ENCODE assay signal across 8 cellular contexts in genomic region chr16:53098526-53099317, GRCh38. TPM values are rescaled to one million over a fixed set of nuclear protein-coding genes. Genes with fewer than 3 reads are reported as not detected.
A peak's percentile ranks its signal among the peaks of the same experiment; 100 is the strongest.
DNase-seq lines count a peak whose midpoint lies in the region; ATAC-seq, FAIRE-seq and TF ChIP-seq lines count a peak whose summit lies in the region.

No MANE protein-coding gene starts in this region.

- H3K27me3 ChIP-seq in pancreas = no peaks in the 10 kb centered on the region

- intact Hi-C loops in cardiac septum (cut with DNase I) = loop anchor here (1.0 to 2.0 kb wide), 3 partner anchors 7 to 44 kb away; partner anchors contain the start of gene CHD9
- intact Hi-C loops in pancreas (cut with DNase I) = no loop called here

- H3K4me3 ChIP-seq in pancreas = peak overlapping the region in 2 of 4 donors; percentile 16 to 39

- H3K9me3 Mint-ChIP-seq in activated naive CD4-positive, alpha-beta T cell treated with anti-CD3 and anti-CD28 coated beads, Interleukin-2, amount 50 U/mL, for 72 hours = no peaks in the 10 kb centered on the region

- H3K27ac ChIP-seq in pancreas = peak overlapping the region; percentile 70 to 95 (median 86)

- DNase-seq in DMS 273 treated with DMSO at 0.1 percent for 48 hours (lab: John Stamatoyannopoulos, UW) (peak; percentile 78), HS-5 (ENCODE audit: low read depth) (peak; percentile 39), SHP77 treated with DMSO at 0.1 percent for 48 hours (lab: John Stamatoyannopoulos, UW) (peak; percentile 37), cardiac septum (ENCODE audit: low spot score) (peak; percentile 94), pancreas (peak; percentile 60 to 73 (median 62)), SW 1271 (lab: John Stamatoyannopoulos, UW) (no peak)
- DNase-seq in activated naive CD4-positive, alpha-beta T cell treated with anti-CD3 and anti-CD28 coated beads, Interleukin-2, amount 50 U/mL, for 72 hours (ENCODE audit: low spot score in 2 of 2) = peak; percentile 11 to 60

- H3K36me3 Mint-ChIP-seq in activated naive CD4-positive, alpha-beta T cell treated with anti-CD3 and anti-CD28 coated beads, Interleukin-2, amount 50 U/mL, for 72 hours = no peaks in the 10 kb centered on the region

- no peak for FAIRE-seq in pancreas (lab: Jason Lieb, UNC)

- H3K4me1 ChIP-seq in pancreas = peaks cover 8 to 16% (median 12%) of the 10 kb centered on the region in 3 donors

- ATAC-seq in GM21367 (IDR thresholded peaks at IDR 0.05; ENCODE audit: unreplicated experiment) (peak; percentile 49), pancreas (peak; percentile 16 to 66 (median 48))
- ATAC-seq in activated naive CD4-positive, alpha-beta T cell treated with anti-CD3 and anti-CD28 coated beads, Interleukin-2, amount 50 U/mL, for 72 hours = peak; percentile 52 to 61

- 54 to 62% methylated on average over 16 of the region's 16 CpGs for WGBS in pancreas, 2 donors

- H3K27ac Mint-ChIP-seq in activated naive CD4-positive, alpha-beta T cell treated with anti-CD3 and anti-CD28 coated beads, Interleukin-2, amount 50 U/mL, for 72 hours = peak overlapping the region; percentile 77 to 89

- TF ChIP-seq CTCF in pancreas (IDR thresholded peaks at IDR 0.05) = no peak

- no peaks in the 10 kb centered on the region for H3K9me3 ChIP-seq in pancreas

- no peaks in the 10 kb centered on the region for H3K36me3 ChIP-seq in pancreas

RNA-seq across cellular contexts. Expression of gene CHD9, which starts 43.9 kb away (rescaled TPM):
- total RNA-seq in activated naive CD4-positive, alpha-beta T cell treated with anti-CD3 and anti-CD28 coated beads, Interleukin-2, amount 50 U/mL, for 72 hours = 10 to 100 TPM; 10.8 to 15.9 TPM
- total RNA-seq in cardiac septum (64.6 TPM), pancreas (10 to 100 TPM; 23.5 to 40.9 (median 30.8) TPM)
- 1 to 10 TPM; 7.2 to 9.9 TPM for polyA plus RNA-seq in pancreas

RNA-seq across cellular contexts. Expression of gene CHD9NB, which starts 46.0 kb away (rescaled TPM):
- total RNA-seq in activated naive CD4-positive, alpha-beta T cell treated with anti-CD3 and anti-CD28 coated beads, Interleukin-2, amount 50 U/mL, for 72 hours = 1 to 10 TPM in 1 of 2 donors, under 1 TPM in 1; 0.14 to 1.5 TPM
- total RNA-seq in cardiac septum = 1.0 TPM
- total RNA-seq in pancreas = 1 to 10 TPM; 1.6 to 4.2 (median 2.9) TPM
- 10 to 100 TPM in 1 of 2 donors, 1 to 10 TPM in 1; 3.3 to 22.1 TPM for polyA plus RNA-seq in pancreas

Comparison
In these comparisons a context has a peak if more than half of its experiments do, and no peak if none do; other contexts are left out.
1. DNase-seq: peak in DMS 273 treated with DMSO at 0.1 percent for 48 hours (single experiment), HS-5 (single experiment), SHP77 treated with DMSO at 0.1 percent for 48 hours (single experiment), activated naive CD4-positive, alpha-beta T cell treated with anti-CD3 and anti-CD28 coated beads, Interleukin-2, amount 50 U/mL, for 72 hours (2 of 2), cardiac septum (single experiment) and pancreas (6 of 6); none in SW 1271 (0 of 2).
2. Peak in every context shown above with its lines, with median percentiles within 50 percentile points of each other: ATAC-seq.